ENCODE assay signal across 21 cellular contexts in genomic region chr13:40876020-40876738, GRCh38.
DNase-seq lines count a peak whose midpoint lies in the region; ATAC-seq, FAIRE-seq and TF ChIP-seq lines count a peak whose summit lies in the region.
"Had no signal": no experiment of that assay in that cellular context is flagged by ENCODE, and none has a peak within 500 bp of the region (broad histone marks: within the 10 kb centered on the region; RNA-seq: fewer than 3 reads in every experiment).

No MANE protein-coding gene starts in this region.

- H2BK15ac ChIP-seq in mesenchymal stem cell (ENCODE audit: low read depth, poor library complexity, severe bottlenecking) = no peak overlapping the region

- H3K4me3 ChIP-seq in LNCaP clone FGC (ENCODE audit: low read depth, low read length) = no peak overlapping the region
- H3K4me3 ChIP-seq in bronchial epithelial cell (ENCODE audit: low read depth, low read length) = no peak overlapping the region
- no peak overlapping the region for H3K4me3 ChIP-seq in gastrocnemius medialis
- no peak overlapping the region for H3K4me3 ChIP-seq in mesenchymal stem cell (ENCODE audit: insufficient read depth in 1 of 2, low read depth in 1 of 2, low read length in 2 of 2)
- H3K4me3 ChIP-seq: Peyer's patch, SJSA1 had no signal

- no peak overlapping the region for H3K9ac ChIP-seq in mesenchymal stem cell (ENCODE audit: low read length)
- H3K9ac ChIP-seq: KMS-11 had no signal

- no peak overlapping the region for H2BK120ac ChIP-seq in mesenchymal stem cell (ENCODE audit: low read depth, low read length)

- H3K4ac ChIP-seq in mesenchymal stem cell (ENCODE audit: low read depth in 1 of 2, low read length in 2 of 2) = no peak overlapping the region

- peaks cover 4% of the 10 kb centered on the region for H3K79me1 ChIP-seq in mesenchymal stem cell (replicated peaks; ENCODE audit: low read length, poor library complexity, severe bottlenecking)

- peak; percentile 15 for DNase-seq in ELF-1 (ENCODE audit: low read depth, low spot score)
- DNase-seq in LNCaP clone FGC (ENCODE audit: low read depth) = peak; percentile 17
- DNase-seq in bronchial epithelial cell (ENCODE audit: low read depth) = peak; percentile 8
- no peak for DNase-seq in gastrocnemius medialis
- DNase-seq in mesenchymal stem cell = no peak
- no peak for DNase-seq in retina
- DNase-seq in activated naive CD4-positive, alpha-beta T cell treated with Interleukin-2 at 50 U/mL for 16 hours = no peak
- DNase-seq: Caco-2; CD4-positive, alpha-beta memory T cell; DMS 273 treated with DMSO at 0.1 percent for 48 hours; GF-D8; MV-4-11; NCI-H1105 treated with DMSO at 0.1 percent for 48 hours; NCI-H2029 treated with DMSO at 0.1 percent for 48 hours; NCI-H774; NK-92 treated with Interleukin-12 subunit alpha and Interleukin-12 subunit beta, amount 100 ng/mL, for 24 hours; Peyer's patch had no signal

- H3K27me3 ChIP-seq in bronchial epithelial cell (ENCODE audit: control insufficient read depth, insufficient read depth, low read length) (no peaks in the 10 kb centered on the region), gastrocnemius medialis (no peaks in the 10 kb centered on the region), mesenchymal stem cell (ENCODE audit: control insufficient read depth in 1 of 2, insufficient read depth in 1 of 2, low read length in 2 of 2) (no peaks in the 10 kb centered on the region)
- H3K27me3 ChIP-seq: Peyer's patch, SJSA1 had no signal

- no peak overlapping the region for H2BK5ac ChIP-seq in mesenchymal stem cell (ENCODE audit: low read depth, low read length, poor library complexity, severe bottlenecking)

- no peaks in the 10 kb centered on the region for H3K4me1 ChIP-seq in gastrocnemius medialis
- H3K4me1 ChIP-seq in mesenchymal stem cell (ENCODE audit: control insufficient read depth, insufficient read depth, low read depth, low read length) = peaks cover 12% of the 10 kb centered on the region
- H3K4me1 ChIP-seq: Caco-2, Peyer's patch, SJSA1 had no signal

- in situ Hi-C loops in gastrocnemius medialis (cut with MboI; ENCODE audit: low sequenced_read_pairs in 4 of 4) = no loop called here

- peak overlapping the region; percentile 34 to 52 (median 44) for H3K27ac ChIP-seq in gastrocnemius medialis
- no peak overlapping the region for H3K27ac ChIP-seq in mesenchymal stem cell (ENCODE audit: low read length, poor library complexity, severe bottlenecking)
- H3K27ac ChIP-seq: KMS-11, Peyer's patch, SJSA1 had no signal

- 96% methylated on average over 8 of the region's 8 CpGs for WGBS in mesenchymal stem cell

- no peak overlapping the region for H2AFZ ChIP-seq in mesenchymal stem cell (ENCODE audit: low read depth, low read length)

- H3K36me3 ChIP-seq in bronchial epithelial cell (ENCODE audit: control insufficient read depth, insufficient read depth, low read length) (no peaks in the 10 kb centered on the region), gastrocnemius medialis (peaks cover 0 to 36% of the 10 kb centered on the region in 2 donors), mesenchymal stem cell (ENCODE audit: control insufficient read depth in 1 of 2, insufficient read depth in 2 of 2, low read depth in 1 of 2, low read length in 2 of 2) (peaks cover 15 to 16% of the 10 kb centered on the region in 2 experiments)

- H3K18ac ChIP-seq in mesenchymal stem cell (ENCODE audit: low read depth in 1 of 2, low read length in 2 of 2) = no peak overlapping the region

- no peak overlapping the region for H3K14ac ChIP-seq in mesenchymal stem cell (ENCODE audit: low read length in 2 of 2)

- TF ChIP-seq CTCF in LNCaP clone FGC (IDR thresholded peaks at IDR 0.05; ENCODE audit: control insufficient read depth, extremely low read depth, insufficient read depth) = no peak
- TF ChIP-seq CTCF in bronchial epithelial cell (IDR thresholded peaks at IDR 0.05; ENCODE audit: insufficient read depth, low read length, severe bottlenecking) = no peak
- no peak for TF ChIP-seq CTCF in gastrocnemius medialis (IDR thresholded peaks at IDR 0.05 in 4 of 5, conservative IDR thresholded peaks at IDR 0.05 in 1 of 5)

- FAIRE-seq in bronchial epithelial cell (lab: Jason Lieb, UNC) = peak; percentile 18
- FAIRE-seq: GM19239, HTR-8/SVneo had no signal

- intact Hi-C loops in gastrocnemius medialis (cut with DNase I; ENCODE audit: low total_unique reads) = no loop called here

- H3K4me2 ChIP-seq in mesenchymal stem cell (ENCODE audit: low read length, poor library complexity, severe bottlenecking) = no peak overlapping the region
- H3K4me2 ChIP-seq: KMS-11 had no signal

- peaks cover 0 to 8% (median 3%) of the 10 kb centered on the region in 3 donors for H3K9me3 ChIP-seq in gastrocnemius medialis
- H3K9me3 ChIP-seq in mesenchymal stem cell (ENCODE audit: control insufficient read depth, low read length) = peaks cover 38% of the 10 kb centered on the region

- H4K91ac ChIP-seq in mesenchymal stem cell (ENCODE audit: low read length) = no peak overlapping the region

- H3K23ac ChIP-seq in mesenchymal stem cell (ENCODE audit: low read length in 2 of 2) = no peak overlapping the region

- H2BK12ac ChIP-seq in mesenchymal stem cell (ENCODE audit: low read length in 2 of 2) = no peak overlapping the region

- no peak for TF ChIP-seq POLR2A in gastrocnemius medialis (IDR thresholded peaks at IDR 0.05)

- H2AK5ac ChIP-seq in mesenchymal stem cell (ENCODE audit: low read length, severe bottlenecking) = no peak overlapping the region

- peak; percentile 19 to 58 for ATAC-seq in gastrocnemius medialis

- no peak overlapping the region for H4K8ac ChIP-seq in mesenchymal stem cell (ENCODE audit: low read length)

Comparison
In these comparisons a context has a peak if more than half of its experiments do, and no peak if none do; other contexts are left out.
1. DNase-seq: peak in ELF-1 (single experiment), LNCaP clone FGC (single experiment) and bronchial epithelial cell (single experiment); none in gastrocnemius medialis (0 of 2), mesenchymal stem cell (single experiment), retina (single experiment) and activated naive CD4-positive, alpha-beta T cell treated with Interleukin-2 at 50 U/mL for 16 hours (single experiment).